7 cellular contexts compared by ENCODE assay signal in the genomic region with DNA sequence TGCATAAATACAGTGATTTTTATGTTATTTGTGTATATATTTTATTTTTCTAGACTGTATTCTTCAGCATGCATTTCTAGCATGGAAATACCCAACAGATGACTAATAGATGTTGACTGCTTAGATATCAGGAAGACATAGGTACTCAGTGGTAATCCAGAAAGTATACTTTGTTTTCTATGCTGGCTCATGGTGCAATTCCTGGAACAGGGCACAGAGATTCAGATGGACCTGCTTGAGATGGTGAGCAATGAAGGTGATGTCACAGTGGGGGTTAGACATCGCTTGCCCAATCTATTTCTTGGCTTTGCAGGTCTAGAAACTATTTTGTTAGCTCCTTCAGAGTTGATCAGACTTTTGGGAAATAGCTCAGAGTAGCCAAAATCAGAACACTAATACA. TPM values are rescaled to one million over a fixed set of nuclear protein-coding genes. Genes with fewer than 3 reads are reported as not detected.
A peak's percentile ranks its signal among the peaks of the same experiment; 100 is the strongest.
DNase-seq lines count a peak whose midpoint lies in the region; ATAC-seq, FAIRE-seq and TF ChIP-seq lines count a peak whose summit lies in the region.
"Not testable (repeated sequence)": the region's sequence is repeated elsewhere in the genome, so short reads cannot be mapped to it uniquely, and the experiment has no call there.

No MANE protein-coding gene starts in this region.

- ATAC-seq in activated T-cell treated with anti-CD3 and anti-CD28 coated beads, Interleukin-2, amount 50 U/mL, for 4 hours, result peak; percentile 74 to 85
- not testable (repeated sequence) for ATAC-seq in activated naive CD8-positive, alpha-beta T cell treated with anti-CD3 and anti-CD28 coated beads, Interleukin-2, amount 10 ng/mL, durations not matched to agents 7 days and 5 days (ENCODE audit: low read depth)

- H3K27ac Mint-ChIP-seq in HFFc6, result not testable (repeated sequence)
- H3K27ac Mint-ChIP-seq in T-helper 1 cell treated with Interleukin-12 subunit alpha and Interleukin-12 subunit beta and Interleukin-4 antibody, amounts not matched to agents 30 μg/mL and 1 μg/mL, for 36 hours, result peak overlapping the region; percentile 64
- H3K27ac Mint-ChIP-seq in activated naive CD8-positive, alpha-beta T cell treated with anti-CD3 and anti-CD28 coated beads, Interleukin-2, amount 10 ng/mL, durations not matched to agents 7 days and 5 days, result peak overlapping the region; percentile 35

- not testable (repeated sequence) for H3K4me2 ChIP-seq in endothelial cell of umbilical vein (ENCODE audit: insufficient read depth, low read length)

- H3K4me1 ChIP-seq in endothelial cell of umbilical vein (ENCODE audit: control insufficient read depth, extremely low read depth, insufficient read depth, low read length), result not testable (repeated sequence)

- H4K20me1 ChIP-seq in endothelial cell of umbilical vein (replicated peaks; ENCODE audit: control insufficient read depth, extremely low read depth, insufficient read depth, low read length), result not testable (repeated sequence)

- H3K4me3 Mint-ChIP-seq in HFFc6; T-helper 1 cell treated with Interleukin-12 subunit alpha and Interleukin-12 subunit beta and Interleukin-4 antibody, amounts not matched to agents 30 μg/mL and 1 μg/mL, for 36 hours; activated T-cell treated with anti-CD3 and anti-CD28 coated beads, Interleukin-2, amount 50 U/mL, for 4 hours; activated naive CD8-positive, alpha-beta T cell treated with anti-CD3 and anti-CD28 coated beads, Interleukin-2, amount 10 ng/mL, durations not matched to agents 7 days and 5 days: not testable (repeated sequence)

- not testable (repeated sequence) for H3K9me3 ChIP-seq in endothelial cell of umbilical vein (replicated peaks; ENCODE audit: control insufficient read depth, insufficient read depth, low read length)

- H3K4me1 Mint-ChIP-seq in HFFc6 (ENCODE audit: low read depth); activated T-cell treated with anti-CD3 and anti-CD28 coated beads, Interleukin-2, amount 50 U/mL, for 4 hours (ENCODE audit: low read depth): not testable (repeated sequence)
- peaks cover 13% of the 10 kb centered on the region for H3K4me1 Mint-ChIP-seq in T-helper 1 cell treated with Interleukin-12 subunit alpha and Interleukin-12 subunit beta and Interleukin-4 antibody, amounts not matched to agents 30 μg/mL and 1 μg/mL, for 36 hours (ENCODE audit: low read depth)
- H3K4me1 Mint-ChIP-seq in activated naive CD8-positive, alpha-beta T cell treated with anti-CD3 and anti-CD28 coated beads, Interleukin-2, amount 10 ng/mL, durations not matched to agents 7 days and 5 days, result peaks cover 13% of the 10 kb centered on the region

- intact Hi-C loops in endothelial cell of umbilical vein (cut with micrococcal nuclease), result not testable (repeated sequence)

- DNase-seq in HFFc6 (peak; percentile 0), endothelial cell of umbilical vein (ENCODE audit: low read depth, low spot score) (peak; percentile 3), kidney tubule cell (ENCODE audit: low spot score) (peak; percentile 69)
- not testable (repeated sequence) for DNase-seq in activated T-cell treated with anti-CD3 and anti-CD28 coated beads, Interleukin-2, amount 50 U/mL, for 4 hours; activated naive CD8-positive, alpha-beta T cell treated with anti-CD3 and anti-CD28 coated beads, Interleukin-2, amount 10 ng/mL, durations not matched to agents 7 days and 5 days
- peak; percentile 5 for DNase-seq in stimulated activated CD4-positive, alpha-beta T cell treated with anti-CD3 and anti-CD28 coated beads, Interleukin-15, amount 100 ng/mL, for 24 hours

- not testable (repeated sequence) for H2AFZ ChIP-seq in endothelial cell of umbilical vein (ENCODE audit: low read depth, low read length)

- not testable (repeated sequence) for H3K36me3 Mint-ChIP-seq in HFFc6 (ENCODE audit: low read depth)
- peaks cover 24% of the 10 kb centered on the region for H3K36me3 Mint-ChIP-seq in T-helper 1 cell treated with Interleukin-12 subunit alpha and Interleukin-12 subunit beta and Interleukin-4 antibody, amounts not matched to agents 30 μg/mL and 1 μg/mL, for 36 hours (ENCODE audit: low read depth)
- peaks cover 16% of the 10 kb centered on the region for H3K36me3 Mint-ChIP-seq in activated T-cell treated with anti-CD3 and anti-CD28 coated beads, Interleukin-2, amount 50 U/mL, for 4 hours (ENCODE audit: insufficient read depth)
- H3K36me3 Mint-ChIP-seq in activated naive CD8-positive, alpha-beta T cell treated with anti-CD3 and anti-CD28 coated beads, Interleukin-2, amount 10 ng/mL, durations not matched to agents 7 days and 5 days, result peaks cover 27% of the 10 kb centered on the region

- H3K27me3 ChIP-seq in endothelial cell of umbilical vein (ENCODE audit: control insufficient read depth in 2 of 2, insufficient read depth in 2 of 2, low read length in 2 of 2), result not testable (repeated sequence)

- peak; percentile 56 for FAIRE-seq in endothelial cell of umbilical vein (lab: Jason Lieb, UNC)

- dilution Hi-C loops in endothelial cell of umbilical vein (cut with MboI; ENCODE audit: extremely low pct_ligation_motif_present, low sequenced_read_pairs), result not testable (repeated sequence)

- TF ChIP-seq POLR2A in endothelial cell of umbilical vein (IDR thresholded peaks at IDR 0.05; ENCODE audit: low read depth, low read length), result not testable (repeated sequence)

- CTCF ChIA-PET in endothelial cell of umbilical vein (lab: Charles Lee), result not testable (repeated sequence)

- POLR2A ChIA-PET in activated naive CD8-positive, alpha-beta T cell treated with anti-CD3 and anti-CD28 coated beads, Interleukin-2, amount 10 ng/mL, durations not matched to agents 7 days and 5 days (lab: Charles Lee); endothelial cell of umbilical vein (lab: Charles Lee): not testable (repeated sequence)

- BruUV-seq in endothelial cell of umbilical vein (replicated peaks; lab: Mats Ljungman, UMichigan), result not testable (repeated sequence)

- not testable (repeated sequence) for H3K9me1 ChIP-seq in endothelial cell of umbilical vein (replicated peaks; ENCODE audit: control insufficient read depth, extremely low read depth, insufficient read depth, low read length)

- not testable (repeated sequence) for H3K79me2 ChIP-seq in endothelial cell of umbilical vein (ENCODE audit: control insufficient read depth, insufficient read depth, low read length)

- H3K9ac ChIP-seq in endothelial cell of umbilical vein (replicated peaks; ENCODE audit: extremely low read depth, insufficient read depth, low read length), result not testable (repeated sequence)

- not testable (repeated sequence) for TF ChIP-seq CTCF in HFFc6 (IDR thresholded peaks at IDR 0.05); endothelial cell of umbilical vein (IDR thresholded peaks at IDR 0.05; ENCODE audit: extremely low read depth in 1 of 2, insufficient read depth in 1 of 2, low read depth in 1 of 2, low read length in 2 of 2)

- H3K27me3 Mint-ChIP-seq in HFFc6 (ENCODE audit: insufficient read depth); T-helper 1 cell treated with Interleukin-12 subunit alpha and Interleukin-12 subunit beta and Interleukin-4 antibody, amounts not matched to agents 30 μg/mL and 1 μg/mL, for 36 hours (ENCODE audit: low read depth); activated T-cell treated with anti-CD3 and anti-CD28 coated beads, Interleukin-2, amount 50 U/mL, for 4 hours (ENCODE audit: low read depth); activated naive CD8-positive, alpha-beta T cell treated with anti-CD3 and anti-CD28 coated beads, Interleukin-2, amount 10 ng/mL, durations not matched to agents 7 days and 5 days: not testable (repeated sequence)

- H3K27ac ChIP-seq in endothelial cell of umbilical vein (ENCODE audit: insufficient read depth, low read depth, low read length), result not testable (repeated sequence)

- not testable (repeated sequence) for H3K9me3 Mint-ChIP-seq in HFFc6; T-helper 1 cell treated with Interleukin-12 subunit alpha and Interleukin-12 subunit beta and Interleukin-4 antibody, amounts not matched to agents 30 μg/mL and 1 μg/mL, for 36 hours; activated T-cell treated with anti-CD3 and anti-CD28 coated beads, Interleukin-2, amount 50 U/mL, for 4 hours; activated naive CD8-positive, alpha-beta T cell treated with anti-CD3 and anti-CD28 coated beads, Interleukin-2, amount 10 ng/mL, durations not matched to agents 7 days and 5 days

- H3K36me3 ChIP-seq in endothelial cell of umbilical vein (ENCODE audit: control insufficient read depth in 2 of 2, extremely low read depth in 1 of 2, insufficient read depth in 2 of 2, low read length in 2 of 2), result not testable (repeated sequence)

- H3K4me3 ChIP-seq in endothelial cell of umbilical vein (replicated peaks in 1 of 3; ENCODE audit: insufficient read depth in 1 of 3, low read depth in 1 of 3, low read length in 3 of 3), result not testable (repeated sequence)

TF ChIP-seq in endothelial cell of umbilical vein, 7 proteins besides CTCF, POLR2A, EP300 and RAD21:
- peak; percentile 9 for TF ChIP-seq FOS (IDR thresholded peaks at IDR 0.05; ENCODE audit: borderline replicate concordance, insufficient read depth, low read length)
TF ChIP-seq in endothelial cell of umbilical vein: peak in this region for 1; not testable (repeated sequence) for 6.

RNA-seq across cellular contexts. Expression of gene KLHL2, which starts 41.5 kb away (rescaled TPM):
- total RNA-seq in HFFc6 (2021; fragmentation: NEBNext Ultra II Directional; extraction: Animal tissue kit (Norgen Biotek cat#: 25700)), result 10 to 100 TPM; 10.9 to 13.7 (median 11.4) TPM
- 10 to 100 TPM; 13.8 to 19.3 (median 16.7) TPM for total RNA-seq in activated T-cell treated with anti-CD3 and anti-CD28 coated beads, Interleukin-2, amount 50 U/mL, for 4 hours
- 10 to 100 TPM; 35.8 to 37.7 TPM for total RNA-seq in activated naive CD8-positive, alpha-beta T cell treated with anti-CD3 and anti-CD28 coated beads, Interleukin-2, amount 10 ng/mL, durations not matched to agents 7 days and 5 days
- total RNA-seq in endothelial cell of umbilical vein, result 22.1 and 22.9 TPM in 2 replicates
- polyA plus RNA-seq in endothelial cell of umbilical vein, result 6.9 and 9.9 TPM in 2 replicates
- 12.7 and 14.1 TPM in 2 replicates for polyA plus RNA-seq in endothelial cell of umbilical vein (2011; cell fraction: cytosol; rRNA removed)
- 17.2 and 24.1 TPM in 2 replicates for polyA plus RNA-seq in endothelial cell of umbilical vein (2011; cell fraction: nucleus; rRNA removed)
- polyA plus RNA-seq in endothelial cell of umbilical vein (2012), result 16.7 and 21.8 TPM in 2 replicates
- polyA minus RNA-seq in endothelial cell of umbilical vein, result 13.2 and 13.3 TPM in 2 replicates
- 6.6 TPM for polyA minus RNA-seq in endothelial cell of umbilical vein (2011; cell fraction: cytosol; rRNA and poly(A)+ RNA removed)
- polyA minus RNA-seq in endothelial cell of umbilical vein (2011; cell fraction: nucleus; rRNA and poly(A)+ RNA removed), result 13.4 and 13.8 TPM in 2 replicates
